ENCODE assay signal across 27 cellular contexts in genomic region chr22:33902073-33902472, GRCh38. TPM values are rescaled to one million over a fixed set of nuclear protein-coding genes. Genes with fewer than 3 reads are reported as not detected.
"Had no signal": no experiment of that assay in that cellular context is flagged by ENCODE, and none has a peak within 500 bp of the region (broad histone marks: within the 10 kb centered on the region; RNA-seq: fewer than 3 reads in every experiment).

No MANE protein-coding gene starts in this region.

- H3K4me1 ChIP-seq: pancreas, prostate gland, testis, thyroid gland had no signal

- DNase-seq: hypothalamus; immature natural killer cell; left ventricle myocardium inferior; midbrain; mucosa of descending colon; naive thymus-derived CD4-positive, alpha-beta T cell; nucleus accumbens; pancreas; retina; right cardiac atrium; stimulated activated CD4-positive, alpha-beta T cell treated with anti-CD3 and anti-CD28 coated beads, Interleukin-12 subunit alpha, Interleukin-12 subunit beta, amount 100 ng/mL, for 4 hours; stimulated activated CD4-positive, alpha-beta T cell treated with anti-CD3 and anti-CD28 coated beads, Interleukin-15, amount 100 ng/mL, for 24 hours; stimulated activated CD4-positive, alpha-beta T cell treated with anti-CD3 and anti-CD28 coated beads, Interleukin-2, amount 100 ng/mL, for 24 hours; stimulated activated CD4-positive, alpha-beta T cell treated with anti-CD3 and anti-CD28 coated beads, Interleukin-4, amount 100 ng/mL, for 1 hour; stimulated activated naive B cell treated with anti-CD40 and anti-IgM and Interleukin-4, amounts not matched to agents 10 μg/mL and 1 μg/mL and 100 μg/mL, for 72 hours; stimulated activated naive CD8-positive, alpha-beta T cell treated with anti-CD3 and anti-CD28 coated beads, Interleukin-15, Interleukin-2, amounts not matched to agents 100 U/mL and 50 U/mL, for 24 hours; stomach; testis; thyroid gland; transverse colon; upper lobe of left lung had no signal

- H3K27ac Mint-ChIP-seq: immature natural killer cell; naive thymus-derived CD4-positive, alpha-beta T cell; natural killer cell treated with Interleukin-12 subunit alpha and Interleukin-12 subunit beta and Interleukin-15 and Interleukin-18, amount 100 ng/mL, for 72 hours; stimulated activated naive B cell treated with anti-CD40 and anti-IgM and Interleukin-4, amounts not matched to agents 10 μg/mL and 1 μg/mL and 100 μg/mL, for 72 hours had no signal

- H3K36me3 Mint-ChIP-seq: immature natural killer cell; naive thymus-derived CD4-positive, alpha-beta T cell; natural killer cell treated with Interleukin-12 subunit alpha and Interleukin-12 subunit beta and Interleukin-15 and Interleukin-18, amount 100 ng/mL, for 72 hours had no signal

- H3K36me3 ChIP-seq: left ventricle myocardium inferior, pancreas, prostate gland, stomach, thyroid gland, transverse colon, upper lobe of left lung had no signal

- H3K4me3 Mint-ChIP-seq: immature natural killer cell; naive thymus-derived CD4-positive, alpha-beta T cell; natural killer cell treated with Interleukin-12 subunit alpha and Interleukin-12 subunit beta and Interleukin-15 and Interleukin-18, amount 100 ng/mL, for 72 hours; neural crest cell; stimulated activated naive B cell treated with anti-CD40 and anti-IgM and Interleukin-4, amounts not matched to agents 10 μg/mL and 1 μg/mL and 100 μg/mL, for 72 hours had no signal

- ATAC-seq: mucosa of descending colon; naive thymus-derived CD4-positive, alpha-beta T cell; natural killer cell treated with Interleukin-12 subunit alpha and Interleukin-12 subunit beta and Interleukin-15 and Interleukin-18, amount 100 ng/mL, for 72 hours; pancreas; right cardiac atrium; sciatic nerve; stimulated activated naive B cell treated with anti-CD40 and anti-IgM and Interleukin-4, amounts not matched to agents 10 μg/mL and 1 μg/mL and 100 μg/mL, for 72 hours; stimulated activated naive CD8-positive, alpha-beta T cell treated with anti-CD3 and anti-CD28 coated beads, Interleukin-15, Interleukin-2, amounts not matched to agents 100 U/mL and 50 U/mL, for 24 hours had no signal

- H3K27ac ChIP-seq: left ventricle myocardium inferior, pancreas, prostate gland, skin epidermis, stomach, testis, thyroid gland, transverse colon, upper lobe of left lung had no signal

- H3K27me3 Mint-ChIP-seq: natural killer cell treated with Interleukin-12 subunit alpha and Interleukin-12 subunit beta and Interleukin-15 and Interleukin-18, amount 100 ng/mL, for 72 hours had no signal

- H3K4me3 ChIP-seq: left ventricle myocardium inferior, lung, mucosa of descending colon, pancreas, prostate gland, skin epidermis, stomach, testis, thyroid gland, transverse colon, upper lobe of left lung had no signal

- H3K4me1 Mint-ChIP-seq: immature natural killer cell; naive thymus-derived CD4-positive, alpha-beta T cell had no signal

- H3K9me3 Mint-ChIP-seq: immature natural killer cell; natural killer cell treated with Interleukin-12 subunit alpha and Interleukin-12 subunit beta and Interleukin-15 and Interleukin-18, amount 100 ng/mL, for 72 hours; stimulated activated naive B cell treated with anti-CD40 and anti-IgM and Interleukin-4, amounts not matched to agents 10 μg/mL and 1 μg/mL and 100 μg/mL, for 72 hours had no signal

- H3K27me3 ChIP-seq: pancreas, stomach, testis, thyroid gland, transverse colon, upper lobe of left lung had no signal

RNA-seq across cellular contexts. Expression of gene LARGE1, which starts 18.2 kb away (rescaled TPM):
- polyA plus RNA-seq: naive thymus-derived CD4-positive, alpha-beta T cell had no signal
